8 cellular contexts compared by ENCODE assay signal in the genomic region with DNA sequence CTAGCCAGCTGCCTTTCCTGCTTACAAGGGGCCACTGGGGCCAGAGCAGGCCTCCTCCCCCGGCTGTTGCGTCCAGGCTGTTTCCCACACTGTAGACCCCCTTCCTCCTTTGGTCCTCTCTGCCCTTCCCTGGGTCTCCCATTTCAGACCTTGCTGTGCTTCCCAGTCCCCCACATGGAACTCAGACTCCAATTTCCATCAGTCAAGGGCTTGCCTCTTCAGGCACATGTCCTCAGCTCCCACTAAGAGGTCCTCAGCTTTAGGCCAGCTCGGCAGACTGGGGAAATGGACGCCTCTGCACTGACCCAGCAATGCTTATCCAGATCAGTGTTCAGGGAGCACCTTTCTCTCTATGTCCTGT.
DNase-seq lines count a peak whose midpoint lies in the region; ATAC-seq, FAIRE-seq and TF ChIP-seq lines count a peak whose summit lies in the region.

No MANE protein-coding gene starts in this region.

- no peaks in the 10 kb centered on the region for H3K9me3 ChIP-seq in DOHH2 (ENCODE audit: control insufficient read depth, insufficient read depth, low read length)
- H3K9me3 ChIP-seq in T-helper 17 cell (ENCODE audit: control insufficient read depth, low read length, poor library complexity, severe bottlenecking), result no peaks in the 10 kb centered on the region
- no peaks in the 10 kb centered on the region for H3K9me3 ChIP-seq in endothelial cell of umbilical vein (replicated peaks; ENCODE audit: control insufficient read depth, insufficient read depth, low read length)

- peaks cover 8% of the 10 kb centered on the region for H3K4me1 Mint-ChIP-seq in T-helper 17 cell

- no peak for FAIRE-seq in endothelial cell of umbilical vein (lab: Jason Lieb, UNC)

- CTCF ChIA-PET in endothelial cell of umbilical vein (lab: Charles Lee), result interaction anchor here (0.6 to 2.1 kb wide), 45 partner anchors 9 to 740 kb away, joined by 3 to 99 read pairs (median 6); a partner anchor contains a TSS

- peak overlapping the region; percentile 61 for H3K4me2 ChIP-seq in DOHH2 (ENCODE audit: low read length)
- H3K4me2 ChIP-seq in endothelial cell of umbilical vein (ENCODE audit: insufficient read depth, low read length), result peak overlapping the region; percentile 2

- peaks cover 14% of the 10 kb centered on the region for H3K4me1 ChIP-seq in DOHH2 (ENCODE audit: control insufficient read depth, low read length)
- H3K4me1 ChIP-seq in endothelial cell of umbilical vein (ENCODE audit: control insufficient read depth, extremely low read depth, insufficient read depth, low read length), result peaks cover 5% of the 10 kb centered on the region

- H3K4me3 Mint-ChIP-seq in T-helper 17 cell, result peak overlapping the region; percentile 76

- H3K9me1 ChIP-seq in endothelial cell of umbilical vein (replicated peaks; ENCODE audit: control insufficient read depth, extremely low read depth, insufficient read depth, low read length), result no peaks in the 10 kb centered on the region

- no peaks in the 10 kb centered on the region for H3K79me2 ChIP-seq in DOHH2 (ENCODE audit: control insufficient read depth, low read length)
- no peaks in the 10 kb centered on the region for H3K79me2 ChIP-seq in endothelial cell of umbilical vein (ENCODE audit: control insufficient read depth, insufficient read depth, low read length)

- intact Hi-C loops in endothelial cell of umbilical vein (cut with micrococcal nuclease), result loop anchor here (1.0 to 5.0 kb wide), 10 partner anchors 22 to 464 kb away; a partner anchor contains a TSS
- intact Hi-C loops in sciatic nerve (cut with DNase I), result no loop called here

- dilution Hi-C loops in endothelial cell of umbilical vein (cut with MboI; ENCODE audit: extremely low pct_ligation_motif_present, low sequenced_read_pairs), result no loop called here

- H3K9me2 ChIP-seq in DOHH2 (replicated peaks; ENCODE audit: control insufficient read depth, low read length), result no peaks in the 10 kb centered on the region

- H3K27ac Mint-ChIP-seq in T-helper 17 cell, result peak overlapping the region; percentile 95

- H3K27me3 Mint-ChIP-seq in T-helper 17 cell, result peaks cover 12% of the 10 kb centered on the region

- BruUV-seq in endothelial cell of umbilical vein (replicated peaks; lab: Mats Ljungman, UMichigan), result no TSS peak

- TF ChIP-seq POLR2A in endothelial cell of umbilical vein (IDR thresholded peaks at IDR 0.05; ENCODE audit: low read depth, low read length), result no peak

- ATAC-seq in T-helper 17 cell (no peak), sciatic nerve (peak; percentile 44), GM19351 (IDR thresholded peaks at IDR 0.05; ENCODE audit: unreplicated experiment) (no peak), HG03432 (IDR thresholded peaks at IDR 0.05; ENCODE audit: unreplicated experiment) (no peak)

- H2AFZ ChIP-seq in endothelial cell of umbilical vein (ENCODE audit: low read depth, low read length), result peak overlapping the region; percentile 4

- no peaks in the 10 kb centered on the region for H3K36me3 ChIP-seq in DOHH2 (ENCODE audit: control insufficient read depth, low read length)
- H3K36me3 ChIP-seq in endothelial cell of umbilical vein (ENCODE audit: control insufficient read depth in 2 of 2, extremely low read depth in 1 of 2, insufficient read depth in 2 of 2, low read length in 2 of 2), result no peaks in the 10 kb centered on the region

- H3K9ac ChIP-seq in endothelial cell of umbilical vein (replicated peaks; ENCODE audit: extremely low read depth, insufficient read depth, low read length), result peak overlapping the region; percentile 30

- H3K27me3 ChIP-seq in DOHH2 (ENCODE audit: control insufficient read depth, low read length) (peaks cover 6% of the 10 kb centered on the region; the same call in 1 of the 2 replicates), endothelial cell of umbilical vein (ENCODE audit: control insufficient read depth in 2 of 2, insufficient read depth in 2 of 2, low read length in 2 of 2) (no peaks in the 10 kb centered on the region)

- DNase-seq in T-helper 17 cell (no peak), endothelial cell of umbilical vein (ENCODE audit: low read depth, low spot score) (no peak), sciatic nerve (ENCODE audit: low spot score) (no peak), NAMALWA (ENCODE audit: low spot score) (no peak), ecto neural progenitor cell (ENCODE audit: low spot score) (no peak)

- TF ChIP-seq CTCF in DOHH2 (IDR thresholded peaks at IDR 0.05; ENCODE audit: low read depth, low read length, poor library complexity, severe bottlenecking), result no peak
- TF ChIP-seq CTCF in endothelial cell of umbilical vein (IDR thresholded peaks at IDR 0.05; ENCODE audit: extremely low read depth in 1 of 2, insufficient read depth in 1 of 2, low read depth in 1 of 2, low read length in 2 of 2), result no peak

- no peaks in the 10 kb centered on the region for H3K36me3 Mint-ChIP-seq in T-helper 17 cell (ENCODE audit: low read depth)

- H3K4me3 ChIP-seq in DOHH2 (ENCODE audit: low read length) (peak overlapping the region; percentile 51), endothelial cell of umbilical vein (replicated peaks in 1 of 3; ENCODE audit: insufficient read depth in 1 of 3, low read depth in 1 of 3, low read length in 3 of 3) (no peak overlapping the region)

- H4K20me1 ChIP-seq in DOHH2 (ENCODE audit: control insufficient read depth, insufficient read depth, low read depth, low read length) (no peaks in the 10 kb centered on the region), endothelial cell of umbilical vein (replicated peaks; ENCODE audit: control insufficient read depth, extremely low read depth, insufficient read depth, low read length) (no peaks in the 10 kb centered on the region)

- H3K27ac ChIP-seq in DOHH2 (ENCODE audit: low read depth, low read length) (peak overlapping the region; percentile 50), endothelial cell of umbilical vein (ENCODE audit: insufficient read depth, low read depth, low read length) (peak overlapping the region; percentile 51)

- no peaks in the 10 kb centered on the region for H3F3A ChIP-seq in DOHH2 (ENCODE audit: control insufficient read depth, insufficient read depth)

- POLR2A ChIA-PET in endothelial cell of umbilical vein (lab: Charles Lee), result interaction anchor here (0.7 to 1.3 kb wide), 3 partner anchors 101 to 151 kb away, joined by 4 to 8 read pairs (median 4); a partner anchor contains a TSS

TF ChIP-seq in endothelial cell of umbilical vein, 7 proteins besides CTCF, POLR2A, EP300 and RAD21:
- no peak for TF ChIP-seq POLR2AphosphoS5 (IDR thresholded peaks at IDR 0.05; ENCODE audit: insufficient read depth, low read depth, low read length)
- TF ChIP-seq FOS (IDR thresholded peaks at IDR 0.05; ENCODE audit: borderline replicate concordance, insufficient read depth, low read length), result no peak
- TF ChIP-seq GATA2 (IDR thresholded peaks at IDR 0.05; ENCODE audit: insufficient read depth, insufficient read length, low read depth, low read length), result no peak
TF ChIP-seq in endothelial cell of umbilical vein: peak in this region for 0.
